8 cellular contexts compared by ENCODE assay signal in genomic region chr15:100572362-100572983, GRCh38. TPM values are rescaled to one million over a fixed set of nuclear protein-coding genes. Genes with fewer than 3 reads are reported as not detected.
DNase-seq lines count a peak whose midpoint lies in the region; ATAC-seq and TF ChIP-seq lines count a peak whose summit lies in the region.

No MANE protein-coding gene starts in this region.

- DNase-seq in CD1c-positive myeloid dendritic cell (ENCODE audit: extremely low spot score) (peak; percentile 33), Kasumi-1 (lab: John Stamatoyannopoulos, UW) (peak; percentile 24 to 59), astrocyte of the spinal cord (ENCODE audit: low read depth, low spot score) (peak; percentile 31), lung microvascular endothelial cell (ENCODE audit: low read depth in 2 of 2) (peak; percentile 23 to 48), amniotic stem cell (lab: John Stamatoyannopoulos, UW) (no peak)
- DNase-seq in stimulated activated CD4-positive, alpha-beta T cell treated with anti-CD3 and anti-CD28 coated beads, Interleukin-2, amount 100 ng/mL, for 24 hours = no peak

- ATAC-seq in GM18868 (IDR thresholded peaks at IDR 0.05; ENCODE audit: unreplicated experiment) (no peak), GM21360 (IDR thresholded peaks at IDR 0.05; ENCODE audit: unreplicated experiment) (no peak)

- in situ Hi-C loops in astrocyte of the spinal cord (cut with HindIII; ENCODE audit: low sequenced_read_pairs) = no loop called here

- no peak overlapping the region for H3K4me3 ChIP-seq in astrocyte of the spinal cord (ENCODE audit: low read depth, low read length)

- TF ChIP-seq CTCF in astrocyte of the spinal cord (IDR thresholded peaks at IDR 0.05; ENCODE audit: low read depth, low read length) = peak; percentile 25

RNA-seq across cellular contexts. Expression of gene LINS1, which starts 29.5 kb away (rescaled TPM):
- total RNA-seq in lung microvascular endothelial cell = 4.1 and 5.0 TPM in 2 replicates

RNA-seq across cellular contexts. Expression of gene ASB7, which starts 29.9 kb away (rescaled TPM):
- 10.5 and 13.3 TPM in 2 replicates for total RNA-seq in lung microvascular endothelial cell

RNA-seq across cellular contexts. Expression of gene CERS3, which starts 43.7 kb away (rescaled TPM):
- not detected in 2 replicates for total RNA-seq in lung microvascular endothelial cell

Comparison
In these comparisons a context has a peak if more than half of its experiments do, and no peak if none do; other contexts are left out.
1. DNase-seq: peak in CD1c-positive myeloid dendritic cell (single experiment), Kasumi-1 (2 of 2), astrocyte of the spinal cord (single experiment) and lung microvascular endothelial cell (2 of 2); none in stimulated activated CD4-positive, alpha-beta T cell treated with anti-CD3 and anti-CD28 coated beads, Interleukin-2, amount 100 ng/mL, for 24 hours (0 of 2) and amniotic stem cell (single experiment).